ENCODE assay signal across 9 cellular contexts in genomic region chr17:19447085-19447583, GRCh38. TPM values are rescaled to one million over a fixed set of nuclear protein-coding genes. Genes with fewer than 3 reads are reported as not detected.
A peak's percentile ranks its signal among the peaks of the same experiment; 100 is the strongest.
DNase-seq lines count a peak whose midpoint lies in the region; ATAC-seq, FAIRE-seq and TF ChIP-seq lines count a peak whose summit lies in the region.
"Had no signal": no experiment of that assay in that cellular context is flagged by ENCODE, and none has a peak within 500 bp of the region (broad histone marks: within the 10 kb centered on the region; RNA-seq: fewer than 3 reads in every experiment).

No MANE protein-coding gene starts in this region.

- no peaks in the 10 kb centered on the region for H3K27me3 Mint-ChIP-seq in neural crest cell (ENCODE audit: low read depth)

- no peaks in the 10 kb centered on the region for H3K27me3 ChIP-seq in RWPE2 (ENCODE audit: insufficient read depth, poor library complexity, severe bottlenecking)
- H3K27me3 ChIP-seq in subcutaneous abdominal adipose tissue (ENCODE audit: control insufficient read depth in 5 of 5, insufficient read depth in 4 of 5, low read length in 5 of 5) = no peaks in the 10 kb centered on the region

- H3K36me3 ChIP-seq in RWPE2 (ENCODE audit: low read depth) = no peaks in the 10 kb centered on the region
- no peaks in the 10 kb centered on the region for H3K36me3 ChIP-seq in subcutaneous abdominal adipose tissue (ENCODE audit: control insufficient read depth in 5 of 5, insufficient read depth in 5 of 5, low read length in 5 of 5)

- peaks cover 6% of the 10 kb centered on the region for H3K4me1 Mint-ChIP-seq in neural crest cell

- H3K9me3 ChIP-seq in RWPE2 (ENCODE audit: severe bottlenecking) (no peaks in the 10 kb centered on the region), subcutaneous abdominal adipose tissue (ENCODE audit: control insufficient read depth in 5 of 5, low read length in 5 of 5) (peaks cover 0 to 7% (median 3%) of the 10 kb centered on the region in 5 donors)

- DNase-seq in D721Med (ENCODE audit: insufficient read length, low spot score) = peak; percentile 74
- no peak for DNase-seq in RWPE2 (ENCODE audit: low spot score)
- DNase-seq in activated effector memory CD4-positive, alpha-beta T cell treated with Interleukin-2 at 50 U/mL for 16 hours = peak; percentile 30
- DNase-seq in fibroblast of the aortic adventitia (ENCODE audit: low read depth) = peak; percentile 91
- peak; percentile 92 for DNase-seq in neural crest cell (ENCODE audit: low read depth, low spot score)

- H3K4me1 ChIP-seq in RWPE2 (ENCODE audit: insufficient read depth, poor library complexity, severe bottlenecking) = peaks cover 13% of the 10 kb centered on the region
- H3K4me1 ChIP-seq in subcutaneous abdominal adipose tissue (ENCODE audit: control insufficient read depth in 5 of 5, insufficient read depth in 5 of 5, low read length in 5 of 5) = peaks cover 5 to 28% (median 24%) of the 10 kb centered on the region in 5 donors

- H3K27ac Mint-ChIP-seq in neural crest cell (ENCODE audit: unreplicated experiment) = peak overlapping the region; percentile 54
- H3K27ac Mint-ChIP-seq: T-helper 1 cell treated with Interleukin-12 subunit alpha and Interleukin-12 subunit beta and Interleukin-4 antibody, amounts not matched to agents 30 μg/mL and 1 μg/mL, for 36 hours had no signal

- ATAC-seq in RWPE2 (ENCODE audit: low read depth) (no peak; the same call in 2 of the 3 replicates), GM19463 (IDR thresholded peaks at IDR 0.05; ENCODE audit: unreplicated experiment) (no peak)

- peak overlapping the region in 1 of 5 donors; percentile 9 for H3K9ac ChIP-seq in subcutaneous abdominal adipose tissue (ENCODE audit: low read length in 5 of 5)

- H3K4me3 ChIP-seq in RWPE2 (ENCODE audit: severe bottlenecking) (no peak overlapping the region), fibroblast of the aortic adventitia (ENCODE audit: low read depth, low read length) (no peak overlapping the region), subcutaneous abdominal adipose tissue (ENCODE audit: low read depth in 1 of 5, low read length in 5 of 5) (no peak overlapping the region)

- TF ChIP-seq CTCF in D721Med (IDR thresholded peaks at IDR 0.05; ENCODE audit: insufficient read depth, missing control alignments) = peak; percentile 57
- TF ChIP-seq CTCF in LNCAP (IDR thresholded peaks at IDR 0.05) = peak; percentile 87
- peak; percentile 87 for TF ChIP-seq CTCF in RWPE2 (IDR thresholded peaks at IDR 0.05; ENCODE audit: poor library complexity, severe bottlenecking)
- TF ChIP-seq CTCF in fibroblast of the aortic adventitia (IDR thresholded peaks at IDR 0.05; ENCODE audit: insufficient read depth, low read length) = peak; percentile 86
- peak; percentile 88 for TF ChIP-seq CTCF in neural crest cell (conservative IDR thresholded peaks at IDR 0.05)

- peaks cover 11% of the 10 kb centered on the region for H3K9me3 Mint-ChIP-seq in neural crest cell

- H3K36me3 Mint-ChIP-seq in neural crest cell (ENCODE audit: low read depth) = peaks cover 17% of the 10 kb centered on the region

- FAIRE-seq in D721Med (lab: Jason Lieb, UNC) = peak; percentile 11

- no peak overlapping the region for H3K4me3 Mint-ChIP-seq in neural crest cell
- H3K4me3 Mint-ChIP-seq: T-helper 1 cell treated with Interleukin-12 subunit alpha and Interleukin-12 subunit beta and Interleukin-4 antibody, amounts not matched to agents 30 μg/mL and 1 μg/mL, for 36 hours had no signal

- H3K27ac ChIP-seq in RWPE2 (ENCODE audit: poor library complexity, severe bottlenecking) (no peak overlapping the region), subcutaneous abdominal adipose tissue (ENCODE audit: low read depth, low read length) (peak overlapping the region; percentile 84)

RNA-seq across cellular contexts. Expression of gene RNF112, which starts 36.1 kb away (rescaled TPM):
- total RNA-seq in fibroblast of the aortic adventitia (ENCODE audit: low replicate concordance) (0.36 and 2.3 TPM in 2 replicates), neural crest cell (0.84 and 1.2 TPM in 2 replicates)
